8 cellular contexts compared by ENCODE assay signal in the genomic region with DNA sequence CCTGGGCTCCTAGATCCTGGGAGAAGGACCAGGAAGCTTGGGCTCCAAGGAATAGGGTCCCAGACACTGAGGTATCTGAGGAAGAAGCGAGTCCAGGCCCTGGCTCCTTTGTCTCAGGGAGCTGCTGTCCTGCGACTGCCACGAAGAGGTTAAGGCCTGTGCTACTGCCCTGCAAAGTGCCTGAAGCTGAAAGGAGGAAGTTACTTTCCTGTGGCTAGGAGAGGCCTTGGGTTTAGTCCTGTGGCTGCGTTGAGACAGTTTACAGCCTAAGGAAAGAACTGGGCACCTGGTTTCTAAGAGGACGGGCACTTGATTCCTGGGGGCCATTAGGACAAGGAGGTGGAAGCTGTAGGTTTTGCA. TPM values are rescaled to one million over a fixed set of nuclear protein-coding genes. Genes with fewer than 3 reads are reported as not detected.
DNase-seq lines count a peak whose midpoint lies in the region; ATAC-seq, FAIRE-seq and TF ChIP-seq lines count a peak whose summit lies in the region.

No MANE protein-coding gene starts in this region.

- TF ChIP-seq EP300 in esophagus muscularis mucosa (IDR thresholded peaks at IDR 0.05): no peak

- TF ChIP-seq POLR2A in Peyer's patch (IDR thresholded peaks at IDR 0.05) (no peak), esophagus muscularis mucosa (IDR thresholded peaks at IDR 0.05; ENCODE audit: low read depth) (no peak)

- no peak for TF ChIP-seq CTCF in Peyer's patch (IDR thresholded peaks at IDR 0.05)
- no peak for TF ChIP-seq CTCF in esophagus muscularis mucosa (IDR thresholded peaks at IDR 0.05)

- no peaks in the 10 kb centered on the region for H3K27me3 ChIP-seq in Peyer's patch
- no peaks in the 10 kb centered on the region for H3K27me3 ChIP-seq in esophagus muscularis mucosa
- H3K27me3 ChIP-seq in rectal smooth muscle tissue (ENCODE audit: control insufficient read depth, insufficient read depth, low read length): no peaks in the 10 kb centered on the region

- peak overlapping the region; percentile 56 for H3K9ac ChIP-seq in rectal smooth muscle tissue (ENCODE audit: low read length)

- peak; percentile 4 for DNase-seq in GM03348 (ENCODE audit: low spot score)
- DNase-seq in Peyer's patch: peak in 1 of 3 donors; percentile 68
- DNase-seq in esophagus muscularis mucosa (ENCODE audit: extremely low spot score): no peak
- DNase-seq in NCI-H1417 treated with DMSO at 0.1 percent for 48 hours (lab: John Stamatoyannopoulos, UW): no peak
- DNase-seq in RCC 7860 (ENCODE audit: low spot score): no peak

- H3K4me3 ChIP-seq in Peyer's patch: peak overlapping the region in 3 of 4 donors; percentile 58 to 69 (median 69)
- peak overlapping the region; percentile 86 to 99 (median 95) for H3K4me3 ChIP-seq in esophagus muscularis mucosa
- H3K4me3 ChIP-seq in rectal smooth muscle tissue (ENCODE audit: low read length): peak overlapping the region; percentile 60

- peak overlapping the region; percentile 81 to 93 (median 91) for H3K27ac ChIP-seq in Peyer's patch
- H3K27ac ChIP-seq in esophagus muscularis mucosa (replicated peaks in 1 of 4): peak overlapping the region; percentile 98 to 99 (median 98)
- H3K27ac ChIP-seq in rectal smooth muscle tissue (ENCODE audit: low read depth, low read length): no peak overlapping the region

- H3K9me3 ChIP-seq in Peyer's patch (no peaks in the 10 kb centered on the region), esophagus muscularis mucosa (no peaks in the 10 kb centered on the region)

- H3K4me1 ChIP-seq in Peyer's patch (peaks cover 0 to 71% (median 1%) of the 10 kb centered on the region in 4 donors), esophagus muscularis mucosa (peaks cover 40 to 80% (median 78%) of the 10 kb centered on the region in 4 donors), rectal smooth muscle tissue (ENCODE audit: control insufficient read depth, insufficient read depth, low read length) (peaks cover 30% of the 10 kb centered on the region)

- intact Hi-C loops in esophagus muscularis mucosa (cut with DNase I): loop anchor here (10.0 kb wide), 1 partner anchor 234 kb away; the partner anchor contains the start of genes NDUFA3 and OSCAR

- ATAC-seq in GM18870 (IDR thresholded peaks at IDR 0.05; ENCODE audit: unreplicated experiment) (no peak), HG02840 (IDR thresholded peaks at IDR 0.05; ENCODE audit: low FRiP score, unreplicated experiment) (no peak)

- H3K36me3 ChIP-seq in Peyer's patch (peaks cover 0 to 26% (median 0%) of the 10 kb centered on the region in 3 donors), esophagus muscularis mucosa (peaks cover 17 to 50% (median 45%) of the 10 kb centered on the region in 4 donors), rectal smooth muscle tissue (ENCODE audit: control insufficient read depth, insufficient read depth, low read length) (peaks cover 14% of the 10 kb centered on the region)

- no peak for FAIRE-seq in RCC 7860 (lab: Jason Lieb, UNC)

- WGBS in esophagus muscularis mucosa: 37% methylated on average over 5 of the region's 5 CpGs

RNA-seq across cellular contexts. Expression of gene MYADM, which starts 2.8 kb away (rescaled TPM):
- total RNA-seq in Peyer's patch (10 to 100 TPM; 11.4 to 52.8 (median 32.5) TPM), esophagus muscularis mucosa (100 to 1,000 TPM; 130 to 353 (median 204) TPM)

RNA-seq across cellular contexts. Expression of gene PRKCG, which starts 11.5 kb away (rescaled TPM):
- total RNA-seq in Peyer's patch (1 to 10 TPM in 1 of 4 donors, under 1 TPM in 1, not detected in 2; 0.47 to 2.5 TPM), esophagus muscularis mucosa (not detected)

RNA-seq across cellular contexts. Expression of gene CACNG7, which starts 38.6 kb away (rescaled TPM):
- total RNA-seq in Peyer's patch: not detected
- total RNA-seq in esophagus muscularis mucosa: 1 to 10 TPM in 1 of 4 donors, under 1 TPM in 1, not detected in 2; under 0.01 to 1.2 TPM

RNA-seq across cellular contexts. Expression of gene NLRP12, which starts 46.4 kb away (rescaled TPM):
- total RNA-seq in Peyer's patch (under 1 TPM in 1 of 4 donors, not detected in 3; 0.67 TPM), esophagus muscularis mucosa (1 to 10 TPM in 1 of 4 donors, under 1 TPM in 3; under 0.01 to 1.8 (median 0.30) TPM)
